Comparison of ENCODE assay signal across 23 cellular contexts in genomic region chr7:4134631-4135030, GRCh38.
DNase-seq lines count a peak whose midpoint lies in the region; ATAC-seq and TF ChIP-seq lines count a peak whose summit lies in the region.
"Had no signal": no experiment of that assay in that cellular context is flagged by ENCODE, and none has a peak within 500 bp of the region (broad histone marks: within the 10 kb centered on the region; RNA-seq: fewer than 3 reads in every experiment).

No MANE protein-coding gene starts in this region.

- H3K36me3 ChIP-seq in Peyer's patch (no peaks in the 10 kb centered on the region), mesenchymal stem cell (ENCODE audit: control insufficient read depth in 1 of 2, insufficient read depth in 2 of 2, low read depth in 1 of 2, low read length in 2 of 2) (peaks cover 0 to 13% of the 10 kb centered on the region in 2 experiments), sigmoid colon (no peaks in the 10 kb centered on the region), tibial nerve (peaks cover 0 to 4% (median 0%) of the 10 kb centered on the region in 3 donors)
- H3K36me3 ChIP-seq: heart left ventricle, suprapubic skin had no signal

- peak overlapping the region; percentile 11 for H4K91ac ChIP-seq in mesenchymal stem cell (ENCODE audit: low read length)

- no peak overlapping the region for H2BK15ac ChIP-seq in mesenchymal stem cell (ENCODE audit: low read depth, poor library complexity, severe bottlenecking)

- no peak overlapping the region for H3K4ac ChIP-seq in mesenchymal stem cell (ENCODE audit: low read depth in 1 of 2, low read length in 2 of 2)

- H3K27me3 ChIP-seq in Peyer's patch, result no peaks in the 10 kb centered on the region
- no peaks in the 10 kb centered on the region for H3K27me3 ChIP-seq in mesenchymal stem cell (ENCODE audit: control insufficient read depth in 1 of 2, insufficient read depth in 1 of 2, low read length in 2 of 2)
- H3K27me3 ChIP-seq in sigmoid colon, result no peaks in the 10 kb centered on the region
- no peaks in the 10 kb centered on the region for H3K27me3 ChIP-seq in tibial nerve
- H3K27me3 ChIP-seq: heart left ventricle, SJSA1, suprapubic skin had no signal

- H2BK120ac ChIP-seq in mesenchymal stem cell (ENCODE audit: low read depth, low read length), result no peak overlapping the region

- H3K14ac ChIP-seq in mesenchymal stem cell (ENCODE audit: low read length in 2 of 2), result no peak overlapping the region

- H3K18ac ChIP-seq in mesenchymal stem cell (ENCODE audit: low read depth in 1 of 2, low read length in 2 of 2), result no peak overlapping the region

- H3K4me3 ChIP-seq in Peyer's patch, result no peak overlapping the region
- no peak overlapping the region for H3K4me3 ChIP-seq in mesenchymal stem cell (ENCODE audit: insufficient read depth in 1 of 2, low read depth in 1 of 2, low read length in 2 of 2)
- H3K4me3 ChIP-seq in sigmoid colon, result no peak overlapping the region
- no peak overlapping the region for H3K4me3 ChIP-seq in tibial nerve
- H3K4me3 ChIP-seq: heart left ventricle, SJSA1, skin epidermis, suprapubic skin had no signal

- H2BK5ac ChIP-seq in mesenchymal stem cell (ENCODE audit: low read depth, low read length, poor library complexity, severe bottlenecking), result peak overlapping the region; percentile 24

- H4K8ac ChIP-seq in mesenchymal stem cell (ENCODE audit: low read length), result no peak overlapping the region

- H3K27ac ChIP-seq in Peyer's patch (peak overlapping the region in 1 of 4 donors; percentile 56), mesenchymal stem cell (ENCODE audit: low read length, poor library complexity, severe bottlenecking) (no peak overlapping the region), sigmoid colon (no peak overlapping the region), tibial nerve (peak overlapping the region in 1 of 4 donors; percentile 14)
- H3K27ac ChIP-seq: heart left ventricle, SJSA1, skin epidermis, suprapubic skin had no signal

- no peak overlapping the region for H3K9ac ChIP-seq in mesenchymal stem cell (ENCODE audit: low read length)

- no peak overlapping the region for H2AFZ ChIP-seq in mesenchymal stem cell (ENCODE audit: low read depth, low read length)

- TF ChIP-seq POLR2A in Peyer's patch (IDR thresholded peaks at IDR 0.05), result no peak
- TF ChIP-seq POLR2A in sigmoid colon (IDR thresholded peaks at IDR 0.05), result no peak
- TF ChIP-seq POLR2A in tibial nerve (IDR thresholded peaks at IDR 0.05), result no peak

- ATAC-seq in left cardiac atrium, result peak; percentile 81 to 91
- ATAC-seq: activated naive CD8-positive, alpha-beta T cell treated with anti-CD3 and anti-CD28 coated beads, Interleukin-2, amount 50 U/mL, for 24 hours had no signal

- no peaks in the 10 kb centered on the region for H3K79me1 ChIP-seq in mesenchymal stem cell (replicated peaks; ENCODE audit: low read length, poor library complexity, severe bottlenecking)

- H3K4me1 ChIP-seq in Peyer's patch, result no peaks in the 10 kb centered on the region
- H3K4me1 ChIP-seq in mesenchymal stem cell (ENCODE audit: control insufficient read depth, insufficient read depth, low read depth, low read length), result peaks cover 2% of the 10 kb centered on the region
- no peaks in the 10 kb centered on the region for H3K4me1 ChIP-seq in sigmoid colon
- peaks cover 0 to 5% (median 0%) of the 10 kb centered on the region in 4 donors for H3K4me1 ChIP-seq in tibial nerve
- H3K4me1 ChIP-seq: heart left ventricle, SJSA1 had no signal

- TF ChIP-seq EP300 in sigmoid colon (IDR thresholded peaks at IDR 0.05) (no peak), tibial nerve (IDR thresholded peaks at IDR 0.05) (no peak)

- TF ChIP-seq CTCF in Peyer's patch (IDR thresholded peaks at IDR 0.05), result no peak
- no peak for TF ChIP-seq CTCF in sigmoid colon (IDR thresholded peaks at IDR 0.05)
- TF ChIP-seq CTCF in tibial nerve (IDR thresholded peaks at IDR 0.05), result no peak

- 91% methylated on average over 20 of the region's 20 CpGs for WGBS in mesenchymal stem cell
- 87 to 89% methylated on average over 20 of the region's 20 CpGs for WGBS in sigmoid colon, 2 donors
- WGBS in tibial nerve, 2 donors, result 70% methylated on average over 20 of the region's 20 CpGs

- no peak overlapping the region for H3K4me2 ChIP-seq in mesenchymal stem cell (ENCODE audit: low read length, poor library complexity, severe bottlenecking)

- H3K9me3 ChIP-seq in Peyer's patch (no peaks in the 10 kb centered on the region), mesenchymal stem cell (ENCODE audit: control insufficient read depth, low read length) (no peaks in the 10 kb centered on the region), sigmoid colon (no peaks in the 10 kb centered on the region), tibial nerve (no peaks in the 10 kb centered on the region)
- H3K9me3 ChIP-seq: heart left ventricle, SJSA1, suprapubic skin had no signal

- intact Hi-C loops in left cardiac atrium (cut with DNase I) (no loop called here), sigmoid colon (cut with DNase I) (no loop called here)

- no peak overlapping the region for H2BK12ac ChIP-seq in mesenchymal stem cell (ENCODE audit: low read length in 2 of 2)

- peak in 2 of 3 donors; percentile 49 to 57 for DNase-seq in Peyer's patch
- peak; percentile 42 for DNase-seq in left cardiac atrium
- no peak for DNase-seq in mesenchymal stem cell
- DNase-seq in sigmoid colon, result peak; percentile 53
- DNase-seq in NCI-H128 (lab: John Stamatoyannopoulos, UW; ENCODE audit: unreplicated experiment), result no peak
- DNase-seq in T1000 (lab: John Stamatoyannopoulos, UW), result no peak
- DNase-seq in D341Med (ENCODE audit: low spot score), result no peak
- no peak for DNase-seq in tibial nerve (ENCODE audit: low spot score in 2 of 2)
- DNase-seq: activated CD4-positive, alpha-beta T cell treated with anti-CD3 and anti-CD28 coated beads, Interleukin-2, amount 10 ng/mL, durations not matched to agents 24 days and 14 days; activated naive CD8-positive, alpha-beta T cell treated with anti-CD3 and anti-CD28 coated beads, Interleukin-2, amount 50 U/mL, for 24 hours; AML-193; CD4-positive, CD25-positive, alpha-beta regulatory T cell; dermis blood vessel endothelial cell; DND-41; endodermal cell; heart left ventricle; NCI-H2107; NCI-H446 treated with DMSO at 0.1 percent for 48 hours; NCI-H774; stimulated activated naive CD4-positive, alpha-beta T cell had no signal

- no peak overlapping the region for H2AK5ac ChIP-seq in mesenchymal stem cell (ENCODE audit: low read length, severe bottlenecking)

- H3K23ac ChIP-seq in mesenchymal stem cell (ENCODE audit: low read length in 2 of 2), result no peak overlapping the region

Comparison
In these comparisons a context has a peak if more than half of its experiments do, and no peak if none do; other contexts are left out.
1. DNase-seq: peak in Peyer's patch (2 of 3), left cardiac atrium (single experiment) and sigmoid colon (single experiment); none in mesenchymal stem cell (single experiment), NCI-H128 (single experiment), T1000 (single experiment), D341Med (single experiment) and tibial nerve (0 of 2).